In genomic region chr1:179954494-179955317, GRCh38 we compare ENCODE assay signal across 1 cellular context.
TF ChIP-seq lines count a peak whose summit lies in the region.

Gene CEP350 (plus strand): TSS chr1:179954810. CDS start chr1:179986182, 31,372 bp downstream.

TF ChIP-seq in K562, 482 proteins besides CTCF, POLR2A, EP300 and RAD21 (continued from another document and continues in another):
- TF ChIP-seq ZNF512 (tag; IDR thresholded peaks at IDR 0.05) (no peak), FOSL1 (tag; conservative IDR thresholded peaks at IDR 0.05) (no peak), THAP7 (CRISPR knock-in tag; IDR thresholded peaks at IDR 0.05) (peak; percentile 100), ZNF175 (CRISPR knock-in tag; IDR thresholded peaks at IDR 0.05; ENCODE audit: low read depth) (no peak), ARID4B (CRISPR knock-in tag; IDR thresholded peaks at IDR 0.05) (peak; percentile 88), ZNF407 (IDR thresholded peaks at IDR 0.05; ENCODE audit: low read depth) (no peak), DNMT1 (IDR thresholded peaks at IDR 0.05) (no peak), NFIX (CRISPR knock-in tag; IDR thresholded peaks at IDR 0.05; ENCODE audit: low read depth) (no peak), KDM5B (IDR thresholded peaks at IDR 0.05; ENCODE audit: insufficient replicate concordance, low read depth, low read length) (peak; percentile 91), ZFP36 (IDR thresholded peaks at IDR 0.05; ENCODE audit: low read depth, low read length, partially characterized antibody) (no peak), NFXL1 (CRISPR knock-in tag; IDR thresholded peaks at IDR 0.05) (no peak), SMARCA5 (IDR thresholded peaks at IDR 0.05) (no peak), SMAD3 (CRISPR knock-in tag; conservative IDR thresholded peaks at IDR 0.05) (0 out of 2 replicates have a peak, but pooled peaks have one; percentile 46), BRD4 (IDR thresholded peaks at IDR 0.05) (peak; percentile 43; the same call in 1 of the 2 replicates), NFATC3 (IDR thresholded peaks at IDR 0.05) (no peak), ELK1 (CRISPR knock-in tag; IDR thresholded peaks at IDR 0.05) (no peak), ZBTB26 (CRISPR knock-in tag; IDR thresholded peaks at IDR 0.05) (no peak), KLF1 (tag; IDR thresholded peaks at IDR 0.05) (0 out of 2 replicates have a peak, but pooled peaks have one; percentile 22), RBM17 (IDR thresholded peaks at IDR 0.05; ENCODE audit: borderline replicate concordance, low read depth, low read length) (no peak), POLR2AphosphoS5 (IDR thresholded peaks at IDR 0.05; ENCODE audit: control insufficient read depth, insufficient read depth, low read depth, low read length) (peak; percentile 82), STAG1 (CRISPR knock-in tag; IDR thresholded peaks at IDR 0.05; ENCODE audit: borderline replicate concordance) (no peak), NRF1 (conservative IDR thresholded peaks at IDR 0.05 in 1 of 2, IDR thresholded peaks at IDR 0.05 in 1 of 2) (peak; percentile 86 to 89), PCBP1 (IDR thresholded peaks at IDR 0.05; ENCODE audit: low read depth, low read length, poor library complexity, severe bottlenecking) (peak; percentile 87), MAFF (IDR thresholded peaks at IDR 0.05; ENCODE audit: low read length) (peak; percentile 65; the same call in 1 of the 2 replicates), E2F5 (CRISPR knock-in tag; IDR thresholded peaks at IDR 0.05) (0 out of 2 replicates have a peak, but pooled peaks have one; percentile 0), CHAMP1 (IDR thresholded peaks at IDR 0.05) (no peak), VEZF1 (CRISPR knock-in tag; IDR thresholded peaks at IDR 0.05) (peak; percentile 74; the same call in 1 of the 2 replicates), BRCA1 (IDR thresholded peaks at IDR 0.05) (no peak), BRCA1 (CRISPR knock-in tag; IDR thresholded peaks at IDR 0.05) (no peak), PHF20 (IDR thresholded peaks at IDR 0.05; ENCODE audit: partially characterized antibody) (peak; percentile 73), LARP7 (IDR thresholded peaks at IDR 0.05) (peak; percentile 33; the same call in 1 of the 2 replicates), RBM15 (IDR thresholded peaks at IDR 0.05; ENCODE audit: insufficient read depth, low read length) (no peak), CREB5 (CRISPR knock-in tag; IDR thresholded peaks at IDR 0.05) (no peak)
